1 cellular context compared by ENCODE assay signal in the genomic region with DNA sequence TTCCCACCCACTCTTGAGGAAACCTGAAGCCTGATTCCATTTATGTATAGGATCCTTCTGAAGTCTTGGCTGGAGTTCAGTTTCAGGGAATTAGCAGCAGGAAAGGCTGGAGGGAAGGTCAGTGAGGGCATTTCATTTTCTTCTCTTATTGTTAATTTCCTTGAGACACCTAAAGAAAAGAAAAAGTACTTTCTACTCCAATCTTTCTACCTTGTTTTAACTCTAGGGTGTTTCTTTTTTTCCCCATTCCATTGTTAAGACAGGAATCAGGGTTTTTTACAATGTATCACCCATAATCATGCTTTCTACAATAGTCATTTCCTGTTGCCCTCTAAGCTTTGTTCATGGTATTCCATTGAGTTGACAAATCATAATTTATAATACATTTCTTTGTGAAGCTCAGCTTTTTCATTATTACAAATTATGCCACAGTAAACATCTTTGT.
A peak's percentile ranks its signal among the peaks of the same experiment; 100 is the strongest.
TF ChIP-seq lines count a peak whose summit lies in the region.

No MANE protein-coding gene starts in this region.

TF ChIP-seq in endothelial cell of umbilical vein, 7 proteins besides CTCF, POLR2A, EP300 and RAD21:
- TF ChIP-seq EZH2 (IDR thresholded peaks at IDR 0.05; ENCODE audit: borderline replicate concordance, low read depth, low read length, severe bottlenecking) (no peak), FOS (IDR thresholded peaks at IDR 0.05; ENCODE audit: borderline replicate concordance, insufficient read depth, low read length) (peak; percentile 68), JUN (IDR thresholded peaks at IDR 0.05; ENCODE audit: borderline replicate concordance, insufficient read depth, insufficient read length, low read depth) (peak; percentile 93)
